In the genomic region with DNA sequence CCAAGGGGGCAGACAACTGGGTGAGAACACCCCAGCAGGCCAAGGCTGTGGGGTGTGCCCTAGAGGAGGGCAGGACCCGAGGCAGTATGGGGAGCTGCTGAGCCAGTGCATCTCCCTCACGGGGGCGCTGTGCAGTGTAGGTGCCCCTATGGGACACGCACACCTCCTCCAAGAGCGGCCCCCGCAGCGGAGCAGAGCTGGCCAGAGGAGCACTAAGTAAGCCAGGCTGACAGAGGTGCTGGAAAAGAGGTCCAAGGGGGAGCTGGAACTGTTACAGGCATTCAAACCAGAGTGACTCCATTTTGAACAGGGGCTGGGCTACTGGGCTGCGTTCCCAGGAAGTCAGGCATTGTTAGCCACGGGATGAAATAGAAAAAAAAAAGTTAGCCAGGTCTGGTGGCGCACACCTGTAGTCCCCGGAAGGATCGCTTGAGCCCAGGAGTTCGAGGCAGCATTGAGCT, we compare ENCODE assay signal across 1 cellular context.
A peak's percentile ranks its signal among the peaks of the same experiment; 100 is the strongest.
TF ChIP-seq lines count a peak whose summit lies in the region.

No MANE protein-coding gene starts in this region.

TF ChIP-seq in WTC11, 78 proteins besides CTCF, POLR2A, EP300 and RAD21 (continued from another document):
- TF ChIP-seq, protein P1, sequence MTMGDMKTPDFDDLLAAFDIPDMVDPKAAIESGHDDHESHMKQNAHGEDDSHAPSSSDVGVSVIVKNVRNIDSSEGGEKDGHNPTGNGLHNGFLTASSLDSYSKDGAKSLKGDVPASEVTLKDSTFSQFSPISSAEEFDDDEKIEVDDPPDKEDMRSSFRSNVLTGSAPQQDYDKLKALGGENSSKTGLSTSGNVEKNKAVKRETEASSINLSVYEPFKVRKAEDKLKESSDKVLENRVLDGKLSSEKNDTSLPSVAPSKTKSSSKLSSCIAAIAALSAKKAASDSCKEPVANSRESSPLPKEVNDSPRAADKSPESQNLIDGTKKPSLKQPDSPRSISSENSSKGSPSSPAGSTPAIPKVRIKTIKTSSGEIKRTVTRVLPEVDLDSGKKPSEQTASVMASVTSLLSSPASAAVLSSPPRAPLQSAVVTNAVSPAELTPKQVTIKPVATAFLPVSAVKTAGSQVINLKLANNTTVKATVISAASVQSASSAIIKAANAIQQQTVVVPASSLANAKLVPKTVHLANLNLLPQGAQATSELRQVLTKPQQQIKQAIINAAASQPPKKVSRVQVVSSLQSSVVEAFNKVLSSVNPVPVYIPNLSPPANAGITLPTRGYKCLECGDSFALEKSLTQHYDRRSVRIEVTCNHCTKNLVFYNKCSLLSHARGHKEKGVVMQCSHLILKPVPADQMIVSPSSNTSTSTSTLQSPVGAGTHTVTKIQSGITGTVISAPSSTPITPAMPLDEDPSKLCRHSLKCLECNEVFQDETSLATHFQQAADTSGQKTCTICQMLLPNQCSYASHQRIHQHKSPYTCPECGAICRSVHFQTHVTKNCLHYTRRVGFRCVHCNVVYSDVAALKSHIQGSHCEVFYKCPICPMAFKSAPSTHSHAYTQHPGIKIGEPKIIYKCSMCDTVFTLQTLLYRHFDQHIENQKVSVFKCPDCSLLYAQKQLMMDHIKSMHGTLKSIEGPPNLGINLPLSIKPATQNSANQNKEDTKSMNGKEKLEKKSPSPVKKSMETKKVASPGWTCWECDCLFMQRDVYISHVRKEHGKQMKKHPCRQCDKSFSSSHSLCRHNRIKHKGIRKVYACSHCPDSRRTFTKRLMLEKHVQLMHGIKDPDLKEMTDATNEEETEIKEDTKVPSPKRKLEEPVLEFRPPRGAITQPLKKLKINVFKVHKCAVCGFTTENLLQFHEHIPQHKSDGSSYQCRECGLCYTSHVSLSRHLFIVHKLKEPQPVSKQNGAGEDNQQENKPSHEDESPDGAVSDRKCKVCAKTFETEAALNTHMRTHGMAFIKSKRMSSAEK (CRISPR knock-in tag; IDR thresholded peaks at IDR 0.05; ENCODE audit: borderline replicate concordance) = peak; percentile 71; the same call in 1 of the 2 replicates
- TF ChIP-seq CREB1 (CRISPR knock-in tag; IDR thresholded peaks at IDR 0.05) (no peak), TEAD4 (CRISPR knock-in tag; IDR thresholded peaks at IDR 0.05) (no peak), FOXK1 (CRISPR knock-in tag; IDR thresholded peaks at IDR 0.05) (0 out of 2 replicates have a peak, but pooled peaks have one; percentile 33), ZNF671 (CRISPR knock-in tag; IDR thresholded peaks at IDR 0.05) (no peak), NFATC4 (CRISPR knock-in tag; IDR thresholded peaks at IDR 0.05) (no peak), FOXP1 (CRISPR knock-in tag; IDR thresholded peaks at IDR 0.05; ENCODE audit: borderline replicate concordance) (0 out of 2 replicates have a peak, but pooled peaks have one; percentile 55), JUN (CRISPR knock-in tag; IDR thresholded peaks at IDR 0.05) (no peak), ZNF219 (CRISPR knock-in tag; IDR thresholded peaks at IDR 0.05; ENCODE audit: borderline replicate concordance) (no peak)
- TF ChIP-seq, protein P2, sequence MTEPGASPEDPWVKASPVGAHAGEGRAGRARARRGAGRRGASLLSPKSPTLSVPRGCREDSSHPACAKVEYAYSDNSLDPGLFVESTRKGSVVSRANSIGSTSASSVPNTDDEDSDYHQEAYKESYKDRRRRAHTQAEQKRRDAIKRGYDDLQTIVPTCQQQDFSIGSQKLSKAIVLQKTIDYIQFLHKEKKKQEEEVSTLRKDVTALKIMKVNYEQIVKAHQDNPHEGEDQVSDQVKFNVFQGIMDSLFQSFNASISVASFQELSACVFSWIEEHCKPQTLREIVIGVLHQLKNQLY (CRISPR knock-in tag; IDR thresholded peaks at IDR 0.05) = no peak
- TF ChIP-seq, protein P3, sequence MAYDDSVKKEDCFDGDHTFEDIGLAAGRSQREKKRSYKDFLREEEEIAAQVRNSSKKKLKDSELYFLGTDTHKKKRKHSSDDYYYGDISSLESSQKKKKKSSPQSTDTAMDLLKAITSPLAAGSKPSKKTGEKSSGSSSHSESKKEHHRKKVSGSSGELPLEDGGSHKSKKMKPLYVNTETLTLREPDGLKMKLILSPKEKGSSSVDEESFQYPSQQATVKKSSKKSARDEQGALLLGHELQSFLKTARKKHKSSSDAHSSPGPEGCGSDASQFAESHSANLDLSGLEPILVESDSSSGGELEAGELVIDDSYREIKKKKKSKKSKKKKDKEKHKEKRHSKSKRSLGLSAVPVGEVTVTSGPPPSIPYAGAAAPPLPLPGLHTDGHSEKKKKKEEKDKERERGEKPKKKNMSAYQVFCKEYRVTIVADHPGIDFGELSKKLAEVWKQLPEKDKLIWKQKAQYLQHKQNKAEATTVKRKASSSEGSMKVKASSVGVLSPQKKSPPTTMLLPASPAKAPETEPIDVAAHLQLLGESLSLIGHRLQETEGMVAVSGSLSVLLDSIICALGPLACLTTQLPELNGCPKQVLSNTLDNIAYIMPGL (CRISPR knock-in tag; IDR thresholded peaks at IDR 0.05) = peak; percentile 58; the same call in 1 of the 2 replicates
